Comparison of ENCODE assay signal across 17 cellular contexts in the genomic region with DNA sequence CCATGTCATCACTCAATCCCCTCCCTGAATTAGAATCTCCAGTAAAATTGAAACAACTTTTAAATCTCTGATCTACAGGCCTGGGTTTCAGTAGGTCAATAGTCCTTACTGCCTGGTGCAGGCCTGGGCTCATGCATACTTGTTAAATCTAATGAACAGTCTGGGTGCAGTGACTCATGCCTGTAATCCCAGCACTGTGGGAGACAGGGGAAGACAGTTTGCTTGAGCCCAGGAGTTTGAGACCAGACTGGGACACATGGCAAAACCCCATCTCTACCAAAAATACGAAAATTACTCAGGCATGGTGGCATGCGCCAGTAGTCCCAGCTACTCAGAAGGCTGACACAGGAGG.
DNase-seq lines count a peak whose midpoint lies in the region; ATAC-seq, FAIRE-seq and TF ChIP-seq lines count a peak whose summit lies in the region.
"Had no signal": no experiment of that assay in that cellular context is flagged by ENCODE, and none has a peak within 500 bp of the region (broad histone marks: within the 10 kb centered on the region; RNA-seq: fewer than 3 reads in every experiment).

No MANE protein-coding gene starts in this region.

- intact Hi-C loops in IMR-90 (cut with micrococcal nuclease): loop anchor here (10.0 kb wide), 3 partner anchors 185 to 485 kb away; a partner anchor contains a TSS
- intact Hi-C loops in mammary epithelial cell (cut with micrococcal nuclease): loop anchor here (1.0 to 5.0 kb wide), 2 partner anchors 16 to 282 kb away; no protein-coding TSS in a partner anchor

- H3K9me3 ChIP-seq in IMR-90 (ENCODE audit: control insufficient read depth, insufficient read depth, low read length): no peaks in the 10 kb centered on the region
- H3K9me3 ChIP-seq in mammary epithelial cell (replicated peaks; ENCODE audit: insufficient read depth, low read length): peaks cover 2% of the 10 kb centered on the region
- H3K9me3 ChIP-seq in keratinocyte (ENCODE audit: control insufficient read depth, low read depth, low read length): no peaks in the 10 kb centered on the region
- no peaks in the 10 kb centered on the region for H3K9me3 ChIP-seq in gastroesophageal sphincter
- H3K9me3 ChIP-seq: thoracic aorta had no signal

- peak; percentile 75 for DNase-seq in IMR-90
- peak; percentile 74 for DNase-seq in mammary epithelial cell
- no peak for DNase-seq in keratinocyte (ENCODE audit: low read depth, low spot score)
- no peak for DNase-seq in activated T-cell treated with anti-CD3 and anti-CD28 coated beads, Interleukin-2, amount 50 U/mL, for 4 hours
- no peak for DNase-seq in kidney glomerular epithelial cell (lab: John Stamatoyannopoulos, UW)
- DNase-seq: activated CD4-positive, alpha-beta T cell treated with anti-CD3 and anti-CD28 coated beads for 4 hours; activated naive CD8-positive, alpha-beta T cell treated with anti-CD3 and anti-CD28 coated beads, Interleukin-2, amount 50 U/mL, for 24 hours; Calu3; naive B cell; NCI-H2081; NCI-H748 treated with DMSO at 0.1 percent for 48 hours; stimulated activated CD4-positive, alpha-beta T cell treated with anti-CD3 and anti-CD28 coated beads, Interleukin-1b, Interleukin-23, amount 100 ng/mL, for 48 hours had no signal

- H3K79me2 ChIP-seq in ACC112 (ENCODE audit: control insufficient read depth, insufficient read depth, low read length, unreplicated experiment) (no peaks in the 10 kb centered on the region), mammary epithelial cell (ENCODE audit: insufficient read depth, low read length) (no peaks in the 10 kb centered on the region), keratinocyte (ENCODE audit: control insufficient read depth, insufficient read depth, low read length) (no peaks in the 10 kb centered on the region)

- H4K20me1 ChIP-seq in IMR-90 (ENCODE audit: insufficient read depth, low read length) (no peaks in the 10 kb centered on the region), mammary epithelial cell (ENCODE audit: insufficient read depth, low read length) (no peaks in the 10 kb centered on the region), keratinocyte (ENCODE audit: control insufficient read depth, extremely low read depth, insufficient read depth, low read length) (no peaks in the 10 kb centered on the region)

- H3K9me3 Mint-ChIP-seq in activated T-cell treated with anti-CD3 and anti-CD28 coated beads, Interleukin-2, amount 50 U/mL, for 4 hours: peaks cover 14% of the 10 kb centered on the region

- dilution Hi-C loops in IMR-90 (cut with HindIII; ENCODE audit: low sequenced_read_pairs, unreplicated experiment): no loop called here
- dilution Hi-C loops in mammary epithelial cell (cut with HindIII; ENCODE audit: low sequenced_read_pairs): no loop called here
- dilution Hi-C loops in keratinocyte (cut with MboI; ENCODE audit: extremely low pct_ligation_motif_present, low sequenced_read_pairs): no loop called here

- no peaks in the 10 kb centered on the region for H3K27me3 ChIP-seq in ACC112 (ENCODE audit: insufficient read depth, low read length)
- no peaks in the 10 kb centered on the region for H3K27me3 ChIP-seq in IMR-90 (ENCODE audit: control insufficient read depth, insufficient read depth, low read length)
- H3K27me3 ChIP-seq in mammary epithelial cell (ENCODE audit: insufficient read depth, low read length): no peaks in the 10 kb centered on the region
- no peaks in the 10 kb centered on the region for H3K27me3 ChIP-seq in keratinocyte (ENCODE audit: control insufficient read depth, extremely low read depth, insufficient read depth, low read length)
- H3K27me3 ChIP-seq in gastroesophageal sphincter: no peaks in the 10 kb centered on the region

- BruUV-seq in IMR-90 (replicated peaks; lab: Mats Ljungman, UMichigan) (no TSS peak), mammary epithelial cell (replicated peaks; lab: Mats Ljungman, UMichigan) (no TSS peak)

- peak overlapping the region; percentile 25; the same call in 1 of the 2 replicates for H3K27ac ChIP-seq in ACC112 (ENCODE audit: low read depth, low read length)
- peak overlapping the region; percentile 26; the same call in 1 of the 2 replicates for H3K27ac ChIP-seq in IMR-90 (ENCODE audit: insufficient read depth, low read length)
- H3K27ac ChIP-seq in mammary epithelial cell (ENCODE audit: insufficient read depth, low read depth, low read length): peak overlapping the region; percentile 47
- H3K27ac ChIP-seq in keratinocyte (ENCODE audit: control insufficient read depth, insufficient read depth, low read length): peak overlapping the region; percentile 75
- no peak overlapping the region for H3K27ac ChIP-seq in gastroesophageal sphincter
- H3K27ac ChIP-seq: thoracic aorta had no signal

- H4K5ac ChIP-seq in IMR-90 (ENCODE audit: low read depth, low read length): peak overlapping the region; percentile 19; the same call in 1 of the 2 replicates

- peak overlapping the region; percentile 2 for H2AK9ac ChIP-seq in IMR-90 (replicated peaks; ENCODE audit: low read depth, low read length, poor library complexity)

- no peak overlapping the region for H2BK15ac ChIP-seq in IMR-90 (ENCODE audit: low read depth, low read length)

- no peak for TF ChIP-seq RAD21 in IMR-90 (IDR thresholded peaks at IDR 0.05; ENCODE audit: low read length)

- no peak for TF ChIP-seq POLR2A in IMR-90 (IDR thresholded peaks at IDR 0.05; ENCODE audit: low read depth, low read length)
- no peak for TF ChIP-seq POLR2A in gastroesophageal sphincter (IDR thresholded peaks at IDR 0.05)

- H3K9me1 ChIP-seq in IMR-90 (ENCODE audit: insufficient read depth, low read length) (peaks cover 8% of the 10 kb centered on the region), keratinocyte (ENCODE audit: control insufficient read depth, extremely low read depth, insufficient read depth, low read length) (no peaks in the 10 kb centered on the region)

- H3K27me3 Mint-ChIP-seq in activated T-cell treated with anti-CD3 and anti-CD28 coated beads, Interleukin-2, amount 50 U/mL, for 4 hours (ENCODE audit: low read depth): peaks cover 14% of the 10 kb centered on the region

- no peak overlapping the region for H3K23ac ChIP-seq in IMR-90 (ENCODE audit: low read depth, low read length)

- H3K79me1 ChIP-seq in IMR-90 (ENCODE audit: low read depth in 1 of 2, low read length in 2 of 2): no peaks in the 10 kb centered on the region

- H3K36me3 Mint-ChIP-seq in activated T-cell treated with anti-CD3 and anti-CD28 coated beads, Interleukin-2, amount 50 U/mL, for 4 hours (ENCODE audit: insufficient read depth): peaks cover 2% of the 10 kb centered on the region

- no peak overlapping the region for H3K56ac ChIP-seq in IMR-90 (ENCODE audit: extremely low read depth, insufficient read depth, low read length)

- 0 out of 2 replicates have a peak overlapping the region, but pooled peaks have one; percentile 20 for H3K18ac ChIP-seq in IMR-90 (ENCODE audit: low read depth, low read length)

- H2AFZ ChIP-seq in ACC112 (ENCODE audit: low read length, unreplicated experiment): no peak overlapping the region
- peak overlapping the region; percentile 9 for H2AFZ ChIP-seq in IMR-90 (replicated peaks; ENCODE audit: low read length, poor library complexity)
- H2AFZ ChIP-seq in mammary epithelial cell (ENCODE audit: low read depth, low read length): peak overlapping the region; percentile 30
- H2AFZ ChIP-seq in keratinocyte (ENCODE audit: control insufficient read depth, low read length): peak overlapping the region; percentile 61

- H3K4me3 Mint-ChIP-seq in activated T-cell treated with anti-CD3 and anti-CD28 coated beads, Interleukin-2, amount 50 U/mL, for 4 hours: no peak overlapping the region
- H3K4me3 Mint-ChIP-seq: activated naive CD8-positive, alpha-beta T cell treated with anti-CD3 and anti-CD28 coated beads, Interleukin-2, amount 50 U/mL, for 24 hours had no signal

- peak overlapping the region; percentile 56 for H2AK5ac ChIP-seq in IMR-90 (ENCODE audit: low read depth, low read length)

- peak; percentile 67 for FAIRE-seq in keratinocyte (lab: Jason Lieb, UNC)

- H3K36me3 ChIP-seq in ACC112 (ENCODE audit: insufficient read depth, low read length) (no peaks in the 10 kb centered on the region), IMR-90 (ENCODE audit: control insufficient read depth, insufficient read depth, low read length) (no peaks in the 10 kb centered on the region), mammary epithelial cell (ENCODE audit: insufficient read depth, low read length) (no peaks in the 10 kb centered on the region), keratinocyte (ENCODE audit: control insufficient read depth in 2 of 2, extremely low read depth in 1 of 2, insufficient read depth in 2 of 2, low read length in 2 of 2) (no peaks in the 10 kb centered on the region), gastroesophageal sphincter (no peaks in the 10 kb centered on the region)
- H3K36me3 ChIP-seq: thoracic aorta had no signal

- no peak overlapping the region for H2BK120ac ChIP-seq in IMR-90 (ENCODE audit: low read depth, low read length)

- H3K4me3 ChIP-seq in ACC112 (ENCODE audit: low read depth, low read length) (no peak overlapping the region), IMR-90 (ENCODE audit: insufficient read depth, low read depth, low read length) (no peak overlapping the region), mammary epithelial cell (replicated peaks in 1 of 3; ENCODE audit: insufficient read depth in 1 of 3, low read depth in 2 of 3, low read length in 3 of 3) (no peak overlapping the region), keratinocyte (ENCODE audit: control insufficient read depth in 2 of 3, extremely low read depth in 1 of 3, insufficient read depth in 2 of 3, low read depth in 1 of 3, low read length in 3 of 3) (no peak overlapping the region), gastroesophageal sphincter (no peak overlapping the region)
- H3K4me3 ChIP-seq: thoracic aorta had no signal

- no peak overlapping the region for H3K4ac ChIP-seq in IMR-90 (ENCODE audit: low read depth, low read length)

- H3K4me1 ChIP-seq in ACC112 (ENCODE audit: control insufficient read depth, insufficient read depth, low read length, unreplicated experiment) (peaks cover 13% of the 10 kb centered on the region), IMR-90 (ENCODE audit: control insufficient read depth, insufficient read depth, low read length) (peaks cover 9% of the 10 kb centered on the region; the same call in 1 of the 2 replicates), mammary epithelial cell (ENCODE audit: insufficient read depth, low read length) (peaks cover 23% of the 10 kb centered on the region), keratinocyte (ENCODE audit: control insufficient read depth, extremely low read depth, insufficient read depth, low read length) (peaks cover 23% of the 10 kb centered on the region), gastroesophageal sphincter (no peaks in the 10 kb centered on the region)

- in situ Hi-C loops in IMR-90 (cut with MboI; ENCODE audit: low sequenced_read_pairs): loop anchor here (25.0 kb wide), 1 partner anchor 648 kb away; no protein-coding TSS in a partner anchor
- in situ Hi-C loops in mammary epithelial cell (cut with MboI; ENCODE audit: low sequenced_read_pairs in 2 of 2): loop anchor here in 1 of 2 donors (25.0 kb wide), 1 partner anchor 298 kb away; no protein-coding TSS in a partner anchor

- H2BK20ac ChIP-seq in IMR-90 (ENCODE audit: low read depth, low read length): 0 out of 2 replicates have a peak overlapping the region, but pooled peaks have one; percentile 28

- H3K9ac ChIP-seq in IMR-90 (ENCODE audit: low read depth, low read length): no peak overlapping the region
- no peak overlapping the region for H3K9ac ChIP-seq in mammary epithelial cell (ENCODE audit: insufficient read depth, low read length)
- H3K9ac ChIP-seq in keratinocyte (ENCODE audit: control insufficient read depth, extremely low read depth, insufficient read depth, low read length): peak overlapping the region; percentile 20

- POLR2A ChIA-PET in IMR-90 (lab: Charles Lee; ENCODE audit: unreplicated experiment): no interaction called here

- no peak overlapping the region for H3K4me2 ChIP-seq in IMR-90 (ENCODE audit: low read depth, low read length)
- peak overlapping the region; percentile 20 for H3K4me2 ChIP-seq in mammary epithelial cell (ENCODE audit: insufficient read depth, low read depth, low read length)
- peak overlapping the region; percentile 49 for H3K4me2 ChIP-seq in keratinocyte (ENCODE audit: control insufficient read depth, extremely low read depth, insufficient read depth, low read depth, low read length)

- CTCF ChIA-PET in IMR-90 (lab: Yijun Ruan, JAX): no interaction called here
- CTCF ChIA-PET in mammary epithelial cell (lab: Charles Lee; ENCODE audit: low non-redundant PET): no interaction called here

- H4K8ac ChIP-seq in IMR-90 (ENCODE audit: low read depth in 2 of 2, low read length in 2 of 2): peak overlapping the region in 1 of 2 experiments; percentile 47; a peak in 2 of 4 replicates

- TF ChIP-seq EP300 in gastroesophageal sphincter (IDR thresholded peaks at IDR 0.05): no peak

- no peak for TF ChIP-seq CTCF in IMR-90 (conservative IDR thresholded peaks at IDR 0.05; ENCODE audit: low read depth, low read length)
- TF ChIP-seq CTCF in mammary epithelial cell (conservative IDR thresholded peaks at IDR 0.05 in 1 of 2, IDR thresholded peaks at IDR 0.05 in 1 of 2; ENCODE audit: extremely low read depth in 1 of 2, insufficient read depth in 1 of 2, low read depth in 1 of 2, low read length in 2 of 2): no peak
- no peak for TF ChIP-seq CTCF in keratinocyte (optimal IDR thresholded peaks at IDR 0.05 in 1 of 3, IDR thresholded peaks at IDR 0.05 in 1 of 3, conservative IDR thresholded peaks at IDR 0.05 in 1 of 3; ENCODE audit: extremely low read depth in 1 of 3, insufficient read depth in 2 of 3, low read length in 3 of 3)
- no peak for TF ChIP-seq CTCF in gastroesophageal sphincter (IDR thresholded peaks at IDR 0.05)

- no CpG with 5 or more reads among the region's 2 CpGs for WGBS in IMR-90 (ENCODE audit: extremely low coverage in 2 of 2, insufficient read length in 1 of 2), 2 experiments
- WGBS in mammary epithelial cell (ENCODE audit: low coverage, missing lambda C conversion rate): 94% methylated on average over 2 of the region's 2 CpGs
- no CpG with 5 or more reads among the region's 2 CpGs for WGBS in gastroesophageal sphincter (ENCODE audit: low coverage in 1 of 2), 2 donors

- ATAC-seq in IMR-90 (ENCODE audit: low read depth) (peak; percentile 75), GM18511 (IDR thresholded peaks at IDR 0.05; ENCODE audit: unreplicated experiment) (no peak), gastroesophageal sphincter (no peak)
- no peak for ATAC-seq in activated T-cell treated with anti-CD3 and anti-CD28 coated beads, Interleukin-2, amount 50 U/mL, for 4 hours
- ATAC-seq: activated naive CD8-positive, alpha-beta T cell treated with anti-CD3 and anti-CD28 coated beads, Interleukin-2, amount 50 U/mL, for 24 hours; left lobe of liver had no signal

- no peak overlapping the region for H4K91ac ChIP-seq in IMR-90 (ENCODE audit: insufficient read depth, low read depth, low read length)

- peak overlapping the region; percentile 12 for H2BK5ac ChIP-seq in IMR-90 (ENCODE audit: low read depth, low read length, poor library complexity, severe bottlenecking)

- no peaks in the 10 kb centered on the region for H3K4me1 Mint-ChIP-seq in activated T-cell treated with anti-CD3 and anti-CD28 coated beads, Interleukin-2, amount 50 U/mL, for 4 hours (ENCODE audit: low read depth)
- H3K4me1 Mint-ChIP-seq: activated naive CD8-positive, alpha-beta T cell treated with anti-CD3 and anti-CD28 coated beads, Interleukin-2, amount 50 U/mL, for 24 hours had no signal

- H3K14ac ChIP-seq in IMR-90 (replicated peaks; ENCODE audit: low read depth, low read length): no peak overlapping the region

Comparison
In these comparisons a context has a peak if more than half of its experiments do, and no peak if none do; other contexts are left out.
1. H3K27ac ChIP-seq: peak in ACC112 (single experiment), IMR-90 (single experiment), mammary epithelial cell (single experiment) and keratinocyte (single experiment); none in gastroesophageal sphincter (0 of 4).
2. DNase-seq: peak in IMR-90 (single experiment) and mammary epithelial cell (single experiment); none in keratinocyte (single experiment), activated T-cell treated with anti-CD3 and anti-CD28 coated beads, Interleukin-2, amount 50 U/mL, for 4 hours (single experiment) and kidney glomerular epithelial cell (single experiment).